In the genomic region with DNA sequence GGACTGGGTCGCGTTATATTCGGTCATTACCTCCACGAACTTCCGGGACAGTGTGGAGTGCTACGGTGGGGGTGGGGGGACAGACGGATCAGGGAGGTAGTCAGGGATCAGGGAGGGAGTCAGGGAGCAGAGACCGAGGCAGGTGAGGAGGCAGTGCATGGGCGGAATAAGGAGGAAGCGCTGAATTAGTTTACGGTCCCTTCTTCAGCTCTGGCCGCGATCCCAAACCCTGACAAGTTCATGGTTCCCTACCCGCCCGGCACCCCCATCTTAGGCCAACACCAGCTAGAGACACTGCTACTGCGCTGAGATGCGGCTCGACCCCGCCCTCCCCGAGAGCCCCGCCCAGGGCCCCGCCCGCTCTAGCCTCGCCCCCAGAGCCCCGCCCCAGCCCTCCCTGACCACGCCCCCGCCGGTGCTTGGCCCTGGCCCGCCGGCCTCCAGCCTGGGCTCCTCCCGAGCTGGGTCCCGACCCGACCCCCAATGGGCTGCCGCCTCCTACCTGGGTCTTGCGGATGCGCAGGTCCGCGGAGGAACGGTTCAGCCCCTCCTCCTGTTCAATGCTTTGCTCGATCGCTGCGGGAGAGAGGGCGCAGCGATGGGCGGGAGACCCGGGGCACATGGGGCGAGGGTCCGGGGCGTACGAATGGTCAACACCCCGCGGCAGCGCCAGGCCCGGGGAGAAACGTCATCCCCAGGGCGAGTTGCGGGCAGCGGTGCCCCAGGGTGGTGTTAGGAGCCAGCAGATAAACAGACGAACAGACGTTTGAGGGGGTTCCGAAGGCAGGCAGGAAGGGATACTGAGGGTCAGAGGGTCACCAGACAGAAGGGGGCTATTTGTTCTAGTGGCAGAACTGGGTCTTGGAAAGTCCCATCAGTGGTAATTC, we compare ENCODE assay signal across 8 cellular contexts. TPM values are rescaled to one million over a fixed set of nuclear protein-coding genes. Genes with fewer than 3 reads are reported as not detected.
DNase-seq lines count a peak whose midpoint lies in the region; ATAC-seq, FAIRE-seq and TF ChIP-seq lines count a peak whose summit lies in the region.

No MANE protein-coding gene starts in this region.

- no peaks in the 10 kb centered on the region for H3K27me3 ChIP-seq in endocrine pancreas (ENCODE audit: control insufficient read depth, insufficient read depth, low read length)

- no peaks in the 10 kb centered on the region for H3K36me3 Mint-ChIP-seq in activated CD8-positive, alpha-beta T cell treated with anti-CD3 and anti-CD28 coated beads, Interleukin-2, amount 10 ng/mL, durations not matched to agents 7 days and 5 days (ENCODE audit: low read depth)

- peak; percentile 58 for FAIRE-seq in GM12892 (lab: Jason Lieb, UNC)

- H3K4me1 ChIP-seq in endocrine pancreas (ENCODE audit: control insufficient read depth, insufficient read depth, low read length) (no peaks in the 10 kb centered on the region), mesodermal cell (ENCODE audit: control insufficient read depth, insufficient read depth, low read length, poor library complexity, severe bottlenecking) (peaks cover 25% of the 10 kb centered on the region)

- H3K9me3 Mint-ChIP-seq in activated CD8-positive, alpha-beta T cell treated with anti-CD3 and anti-CD28 coated beads, Interleukin-2, amount 10 ng/mL, durations not matched to agents 7 days and 5 days (ENCODE audit: insufficient read depth), result no peaks in the 10 kb centered on the region

- peak overlapping the region; percentile 94 for H3K27ac Mint-ChIP-seq in activated CD8-positive, alpha-beta T cell treated with anti-CD3 and anti-CD28 coated beads, Interleukin-2, amount 10 ng/mL, durations not matched to agents 7 days and 5 days

- POLR2A ChIA-PET in activated CD8-positive, alpha-beta T cell treated with anti-CD3 and anti-CD28 coated beads, Interleukin-2, amount 10 ng/mL, durations not matched to agents 7 days and 5 days (lab: Charles Lee), result interaction anchor here (0.6 to 1.6 kb wide), 7 partner anchors 9 to 183 kb away, joined by 3 to 13 read pairs (median 5); a partner anchor contains a TSS

- H3K4me3 ChIP-seq in endocrine pancreas (ENCODE audit: control insufficient read depth, insufficient read depth, low read length) (no peak overlapping the region), mesodermal cell (ENCODE audit: extremely low read depth, insufficient read depth, low read length, poor library complexity, severe bottlenecking) (peak overlapping the region; percentile 39)

- peaks cover 4% of the 10 kb centered on the region for H3K27me3 Mint-ChIP-seq in activated CD8-positive, alpha-beta T cell treated with anti-CD3 and anti-CD28 coated beads, Interleukin-2, amount 10 ng/mL, durations not matched to agents 7 days and 5 days (ENCODE audit: low read depth)

- TF ChIP-seq POLR2A in GM12892 (IDR thresholded peaks at IDR 0.05; ENCODE audit: low read depth, low read length), result peak; percentile 89

- peaks cover 31% of the 10 kb centered on the region for H3K4me1 Mint-ChIP-seq in activated CD8-positive, alpha-beta T cell treated with anti-CD3 and anti-CD28 coated beads, Interleukin-2, amount 10 ng/mL, durations not matched to agents 7 days and 5 days (ENCODE audit: low read depth)

- DNase-seq in GM12892 (ENCODE audit: insufficient read length) (peak; percentile 98), NCI-H345 treated with DMSO at 0.1 percent for 48 hours (lab: John Stamatoyannopoulos, UW; ENCODE audit: unreplicated experiment) (peak; percentile 20)
- peak; percentile 90 for DNase-seq in activated CD8-positive, alpha-beta T cell treated with anti-CD3 and anti-CD28 coated beads, Interleukin-2, amount 10 ng/mL, durations not matched to agents 7 days and 5 days
- DNase-seq in stimulated activated CD8-positive, alpha-beta memory T cell treated with anti-CD3 and anti-CD28 coated beads, Interleukin-4, amount 100 ng/mL, for 1 hour (ENCODE audit: low read depth in 2 of 2, low spot score in 1 of 2), result peak; percentile 70 to 75

- H3K9me3 ChIP-seq in endocrine pancreas (ENCODE audit: control insufficient read depth, low read length) (no peaks in the 10 kb centered on the region), mesodermal cell (ENCODE audit: control insufficient read depth, low read length) (no peaks in the 10 kb centered on the region)

- peak overlapping the region; percentile 44 for H3K27ac ChIP-seq in mesodermal cell (ENCODE audit: low read depth, low read length, severe bottlenecking)

- CTCF ChIA-PET in activated CD8-positive, alpha-beta T cell treated with anti-CD3 and anti-CD28 coated beads, Interleukin-2, amount 10 ng/mL, durations not matched to agents 7 days and 5 days (lab: Charles Lee), result interaction anchor here (1.0 to 1.2 kb wide), 3 partner anchors 13 to 463 kb away, joined by 3 to 6 read pairs (median 4); a partner anchor contains a TSS

- H3K36me3 ChIP-seq in endocrine pancreas (ENCODE audit: control insufficient read depth, insufficient read depth, low read length) (no peaks in the 10 kb centered on the region), mesodermal cell (ENCODE audit: control insufficient read depth, insufficient read depth, low read length) (no peaks in the 10 kb centered on the region)

- 4 to 9% methylated on average over 31 to 54 of the region's 61 CpGs for WGBS in mesodermal cell (ENCODE audit: insufficient coverage in 2 of 2), 2 experiments

- peak overlapping the region; percentile 66 for H3K9ac ChIP-seq in endocrine pancreas (ENCODE audit: control insufficient read depth, insufficient read depth, low read length)

- ATAC-seq in HG02798 (IDR thresholded peaks at IDR 0.05; ENCODE audit: poor library complexity, unreplicated experiment) (peak; percentile 81), HG03108 (IDR thresholded peaks at IDR 0.05; ENCODE audit: unreplicated experiment) (no peak)
- peak; percentile 99 for ATAC-seq in activated CD8-positive, alpha-beta T cell treated with anti-CD3 and anti-CD28 coated beads, Interleukin-2, amount 10 ng/mL, durations not matched to agents 7 days and 5 days

- H3K4me3 Mint-ChIP-seq in activated CD8-positive, alpha-beta T cell treated with anti-CD3 and anti-CD28 coated beads, Interleukin-2, amount 10 ng/mL, durations not matched to agents 7 days and 5 days, result peak overlapping the region; percentile 92

RNA-seq across cellular contexts. Expression of a gene that starts 12.2 kb away (rescaled TPM):
- 0.74 TPM for polyA plus RNA-seq in GM12892 (2012; ENCODE audit: missing spikeins)
- total RNA-seq in activated CD8-positive, alpha-beta T cell treated with anti-CD3 and anti-CD28 coated beads, Interleukin-2, amount 10 ng/mL, durations not matched to agents 7 days and 5 days, result 1 to 10 TPM; 6.3 to 7.8 TPM
- polyA plus RNA-seq in mesodermal cell (2013, experiment 1 of 2), result 2.4 TPM
- 1.6 TPM for polyA plus RNA-seq in mesodermal cell (2013, experiment 2 of 2)

RNA-seq across cellular contexts. Expression of a gene that starts 13.2 kb away (rescaled TPM):
- polyA plus RNA-seq in GM12892 (2012; ENCODE audit: missing spikeins), result 2.3 TPM
- 1 to 10 TPM; 1.7 to 2.2 TPM for total RNA-seq in activated CD8-positive, alpha-beta T cell treated with anti-CD3 and anti-CD28 coated beads, Interleukin-2, amount 10 ng/mL, durations not matched to agents 7 days and 5 days
- 4.6 TPM for polyA plus RNA-seq in mesodermal cell (2013, experiment 1 of 2)
- polyA plus RNA-seq in mesodermal cell (2013, experiment 2 of 2), result 4.8 TPM

RNA-seq across cellular contexts. Expression of a gene that starts 36.1 kb away (rescaled TPM):
- polyA plus RNA-seq in GM12892 (2012; ENCODE audit: missing spikeins), result 31.2 TPM
- total RNA-seq in activated CD8-positive, alpha-beta T cell treated with anti-CD3 and anti-CD28 coated beads, Interleukin-2, amount 10 ng/mL, durations not matched to agents 7 days and 5 days, result 10 to 100 TPM; 46.4 to 53.5 TPM
- polyA plus RNA-seq in mesodermal cell (2013, experiment 1 of 2), result 42.8 TPM
- 30.5 TPM for polyA plus RNA-seq in mesodermal cell (2013, experiment 2 of 2)

RNA-seq across cellular contexts. Expression of a gene that starts 39.7 kb away (rescaled TPM):
- polyA plus RNA-seq in GM12892 (2012; ENCODE audit: missing spikeins), result 4.7 TPM
- total RNA-seq in activated CD8-positive, alpha-beta T cell treated with anti-CD3 and anti-CD28 coated beads, Interleukin-2, amount 10 ng/mL, durations not matched to agents 7 days and 5 days, result 10 to 100 TPM; 25.6 to 28.4 TPM
- polyA plus RNA-seq in mesodermal cell (2013, experiment 1 of 2), result 15.9 TPM
- polyA plus RNA-seq in mesodermal cell (2013, experiment 2 of 2), result 13.6 TPM

RNA-seq across cellular contexts. Expression of a gene that starts 48.4 kb away (rescaled TPM):
- polyA plus RNA-seq in GM12892 (2012; ENCODE audit: missing spikeins), result 13.5 TPM
- total RNA-seq in activated CD8-positive, alpha-beta T cell treated with anti-CD3 and anti-CD28 coated beads, Interleukin-2, amount 10 ng/mL, durations not matched to agents 7 days and 5 days, result 10 to 100 TPM; 21.4 to 23.1 TPM
- polyA plus RNA-seq in mesodermal cell (2013, experiment 1 of 2), result 32.5 TPM
- 27.7 TPM for polyA plus RNA-seq in mesodermal cell (2013, experiment 2 of 2)

Comparison
In these comparisons a context has a peak if more than half of its experiments do, and no peak if none do; other contexts are left out.
1. DNase-seq: peak in every context shown above with its lines; median percentile 98 in GM12892; 90 in activated CD8-positive, alpha-beta T cell treated with anti-CD3 and anti-CD28 coated beads, Interleukin-2, amount 10 ng/mL, durations not matched to agents 7 days and 5 days; 72 in stimulated activated CD8-positive, alpha-beta memory T cell treated with anti-CD3 and anti-CD28 coated beads, Interleukin-4, amount 100 ng/mL, for 1 hour; 20 in NCI-H345 treated with DMSO at 0.1 percent for 48 hours.